In genomic region chr19:29121684-29122083, GRCh38 we compare ENCODE assay signal across 10 cellular contexts.
DNase-seq lines count a peak whose midpoint lies in the region; ATAC-seq, FAIRE-seq and TF ChIP-seq lines count a peak whose summit lies in the region.
"Had no signal": no experiment of that assay in that cellular context is flagged by ENCODE, and none has a peak within 500 bp of the region (broad histone marks: within the 10 kb centered on the region; RNA-seq: fewer than 3 reads in every experiment).

No MANE protein-coding gene starts in this region.

- TF ChIP-seq EP300 in SK-N-SH (IDR thresholded peaks at IDR 0.05; ENCODE audit: borderline replicate concordance in 1 of 2, low read depth in 1 of 2, low read length in 1 of 2), result no peak

- TF ChIP-seq RAD21 in SK-N-SH (IDR thresholded peaks at IDR 0.05; ENCODE audit: low read length), result peak; percentile 32; the same call in 1 of the 2 replicates

- no peaks in the 10 kb centered on the region for H3K36me3 ChIP-seq in SK-N-SH (replicated peaks in 1 of 2; ENCODE audit: control insufficient read depth in 1 of 2, insufficient read depth in 2 of 2, low read length in 1 of 2)
- H3K36me3 ChIP-seq in naive thymus-derived CD4-positive, alpha-beta T cell (ENCODE audit: control insufficient read depth in 2 of 3, insufficient read depth in 3 of 3, low read length in 3 of 3), result no peaks in the 10 kb centered on the region
- H3K36me3 ChIP-seq in pancreas, result no peaks in the 10 kb centered on the region

- POLR2A ChIA-PET in AG04449 (lab: Yijun Ruan, JAX), result interaction anchor here (0.7 kb wide), 1 partner anchor 425 kb away, joined by 3 read pairs; no protein-coding TSS in a partner anchor
- POLR2A ChIA-PET in SK-N-SH (lab: Yijun Ruan, JAX), result no interaction called here
- POLR2A ChIA-PET in naive thymus-derived CD4-positive, alpha-beta T cell (lab: Charles Lee), result no interaction called here

- no peak overlapping the region for H3K4me3 Mint-ChIP-seq in naive thymus-derived CD4-positive, alpha-beta T cell

- no peak for FAIRE-seq in pancreas (lab: Jason Lieb, UNC)

- no peak overlapping the region for H3K4me2 ChIP-seq in SK-N-SH

- no peak overlapping the region for H3K27ac Mint-ChIP-seq in naive thymus-derived CD4-positive, alpha-beta T cell

- H3K27ac ChIP-seq in SK-N-SH (ENCODE audit: low read depth in 2 of 2, low read length in 1 of 2), result no peak overlapping the region
- no peak overlapping the region for H3K27ac ChIP-seq in coronary artery
- no peak overlapping the region for H3K27ac ChIP-seq in naive thymus-derived CD4-positive, alpha-beta T cell (ENCODE audit: low read depth, low read length)
- H3K27ac ChIP-seq in pancreas, result no peak overlapping the region

- peaks cover 3 to 37% (median 13%) of the 10 kb centered on the region in 11 donors for H3K9me3 Mint-ChIP-seq in naive thymus-derived CD4-positive, alpha-beta T cell

- peaks cover 0 to 35% (median 13%) of the 10 kb centered on the region in 5 donors for H3K27me3 Mint-ChIP-seq in naive thymus-derived CD4-positive, alpha-beta T cell

- H4K20me1 ChIP-seq in SK-N-SH (ENCODE audit: insufficient read depth), result no peaks in the 10 kb centered on the region

- no peaks in the 10 kb centered on the region for H3K79me2 ChIP-seq in SK-N-SH (ENCODE audit: insufficient read depth)

- CTCF ChIA-PET in AG04449 (lab: Yijun Ruan, JAX) (interaction anchor here (0.7 to 4.4 kb wide), 6 partner anchors 10 to 387 kb away, joined by 3 to 25 read pairs (median 3); no protein-coding TSS in a partner anchor), SK-N-SH (lab: Yijun Ruan, JAX) (interaction anchor here (0.5 to 1.4 kb wide), 4 partner anchors 11 to 1801 kb away, joined by 3 read pairs; no protein-coding TSS in a partner anchor)
- CTCF ChIA-PET in naive thymus-derived CD4-positive, alpha-beta T cell (lab: Charles Lee), result no interaction called here

- TF ChIP-seq CTCF in AG04449 (IDR thresholded peaks at IDR 0.05; ENCODE audit: insufficient read depth, low read length, missing control alignments) (peak; percentile 25), GM20000 (IDR thresholded peaks at IDR 0.05; ENCODE audit: extremely low read depth, missing control alignments) (peak; percentile 54), SK-N-SH (IDR thresholded peaks at IDR 0.05) (peak; percentile 55), coronary artery (IDR thresholded peaks at IDR 0.05) (no peak), pancreas (IDR thresholded peaks at IDR 0.05) (no peak)

- 10% methylated on average over 3 of the region's 3 CpGs for WGBS in SK-N-SH (ENCODE audit: low lambda C conversion rate)
- 38 to 39% methylated on average over 3 of the region's 3 CpGs for WGBS in pancreas, 2 donors

- H2AFZ ChIP-seq in SK-N-SH (ENCODE audit: low read depth), result no peak overlapping the region

- H3K27me3 ChIP-seq in SK-N-SH (ENCODE audit: insufficient read depth) (no peaks in the 10 kb centered on the region), pancreas (no peaks in the 10 kb centered on the region)
- H3K27me3 ChIP-seq in naive thymus-derived CD4-positive, alpha-beta T cell (ENCODE audit: control insufficient read depth in 2 of 2, insufficient read depth in 2 of 2, low read length in 2 of 2), result no peaks in the 10 kb centered on the region

- no peaks in the 10 kb centered on the region; a peak in 1 of 4 replicates for H3K4me1 ChIP-seq in SK-N-SH (ENCODE audit: control insufficient read depth in 1 of 2, insufficient read depth in 2 of 2, low read depth in 1 of 2, low read length in 1 of 2)
- H3K4me1 ChIP-seq in naive thymus-derived CD4-positive, alpha-beta T cell (ENCODE audit: control insufficient read depth in 2 of 2, insufficient read depth in 2 of 2, low read length in 2 of 2), result no peaks in the 10 kb centered on the region
- H3K4me1 ChIP-seq in pancreas, result no peaks in the 10 kb centered on the region

- no peak overlapping the region for H3K4me3 ChIP-seq in AG04449 (ENCODE audit: low read depth, low read length)
- no peak overlapping the region for H3K4me3 ChIP-seq in SK-N-SH (ENCODE audit: low read depth in 2 of 2, low read length in 1 of 2)
- no peak overlapping the region for H3K4me3 ChIP-seq in coronary artery
- no peak overlapping the region for H3K4me3 ChIP-seq in naive thymus-derived CD4-positive, alpha-beta T cell (ENCODE audit: low read length)
- H3K4me3 ChIP-seq in pancreas, result no peak overlapping the region

- intact Hi-C loops in naive thymus-derived CD4-positive, alpha-beta T cell (cut with micrococcal nuclease), result no loop called here
- intact Hi-C loops in pancreas (cut with DNase I), result no loop called here

- H3K36me3 Mint-ChIP-seq in naive thymus-derived CD4-positive, alpha-beta T cell, result peaks cover 0 to 4% (median 0%) of the 10 kb centered on the region in 5 donors

- ATAC-seq in naive thymus-derived CD4-positive, alpha-beta T cell, result no peak
- ATAC-seq in pancreas, result no peak

- H3K9me3 ChIP-seq in SK-N-SH (no peaks in the 10 kb centered on the region), pancreas (no peaks in the 10 kb centered on the region)
- H3K9me3 ChIP-seq in naive thymus-derived CD4-positive, alpha-beta T cell (ENCODE audit: control insufficient read depth in 2 of 3, low read length in 3 of 3), result peaks cover 0 to 6% (median 0%) of the 10 kb centered on the region in 3 experiments

- no peak overlapping the region for H3K9ac ChIP-seq in SK-N-SH

- no peaks in the 10 kb centered on the region for H3K9me2 ChIP-seq in SK-N-SH

- H3F3A ChIP-seq in SK-N-SH (replicated peaks; ENCODE audit: insufficient read depth), result no peaks in the 10 kb centered on the region

- no peak for DNase-seq in AG04449 (ENCODE audit: low read depth, low spot score)
- DNase-seq in GM20000 (ENCODE audit: low spot score), result no peak
- DNase-seq in SK-N-SH, result peak; percentile 32
- peak; percentile 34 for DNase-seq in kidney tubule cell (ENCODE audit: low spot score)
- DNase-seq in coronary artery (ENCODE audit: low spot score), result no peak
- DNase-seq in naive thymus-derived CD4-positive, alpha-beta T cell, result no peak
- DNase-seq in pancreas, result no peak
- DNase-seq in putamen (ENCODE audit: low spot score), result no peak
- DNase-seq: activated CD4-positive, alpha-beta T cell treated with anti-CD3 and anti-CD28 coated beads, Interleukin-2, amount 50 U/mL, for 4 hours; NCI-H524 treated with DMSO at 0.1 percent for 48 hours had no signal

- no peaks in the 10 kb centered on the region for H3K4me1 Mint-ChIP-seq in naive thymus-derived CD4-positive, alpha-beta T cell

TF ChIP-seq in SK-N-SH, 30 proteins besides CTCF, POLR2A, EP300 and RAD21:
- TF ChIP-seq, protein P1, sequence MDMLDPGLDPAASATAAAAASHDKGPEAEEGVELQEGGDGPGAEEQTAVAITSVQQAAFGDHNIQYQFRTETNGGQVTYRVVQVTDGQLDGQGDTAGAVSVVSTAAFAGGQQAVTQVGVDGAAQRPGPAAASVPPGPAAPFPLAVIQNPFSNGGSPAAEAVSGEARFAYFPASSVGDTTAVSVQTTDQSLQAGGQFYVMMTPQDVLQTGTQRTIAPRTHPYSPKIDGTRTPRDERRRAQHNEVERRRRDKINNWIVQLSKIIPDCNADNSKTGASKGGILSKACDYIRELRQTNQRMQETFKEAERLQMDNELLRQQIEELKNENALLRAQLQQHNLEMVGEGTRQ (IDR thresholded peaks at IDR 0.05; ENCODE audit: borderline replicate concordance, low read depth, low read length), result no peak
- TF ChIP-seq MEF2A (IDR thresholded peaks at IDR 0.05; ENCODE audit: borderline replicate concordance, low read depth) (no peak), PBX3 (IDR thresholded peaks at IDR 0.05) (no peak), TCF12 (IDR thresholded peaks at IDR 0.05) (no peak)

Comparison
In these comparisons a context has a peak if more than half of its experiments do, and no peak if none do; other contexts are left out.
1. DNase-seq: peak in SK-N-SH (single experiment) and kidney tubule cell (single experiment); none in AG04449 (single experiment), GM20000 (single experiment), coronary artery (single experiment), naive thymus-derived CD4-positive, alpha-beta T cell (0 of 9), pancreas (0 of 6) and putamen (single experiment).
2. CTCF ChIP-seq: peak in AG04449 (single experiment), GM20000 (single experiment) and SK-N-SH (single experiment); none in coronary artery (single experiment) and pancreas (0 of 4).